Comparison of ENCODE assay signal across 10 cellular contexts in genomic region chr7:155430606-155431005, GRCh38. TPM values are rescaled to one million over a fixed set of nuclear protein-coding genes. Genes with fewer than 3 reads are reported as not detected.
"Had no signal": no experiment of that assay in that cellular context is flagged by ENCODE, and none has a peak within 500 bp of the region (broad histone marks: within the 10 kb centered on the region; RNA-seq: fewer than 3 reads in every experiment).

No MANE protein-coding gene starts in this region.

- H3K27ac Mint-ChIP-seq: HFFc6, IgD-negative memory B cell had no signal

- H3K36me3 Mint-ChIP-seq: IgD-negative memory B cell had no signal

- ATAC-seq: HCT116, HepG2 had no signal

- H3K4me1 Mint-ChIP-seq: IgD-negative memory B cell had no signal

- H3K4me3 Mint-ChIP-seq: HFFc6 had no signal

- H3K4me3 ChIP-seq: HAP-1 had no signal

- H3K36me3 ChIP-seq: HAP-1 had no signal

- DNase-seq: GOT3, H7, HFFc6, KBM-7 had no signal

- H3K4me1 ChIP-seq: HAP-1 had no signal

- H3K9me3 ChIP-seq: HAP-1 had no signal

- H3K9me3 Mint-ChIP-seq: HFFc6 had no signal

- H3K27ac ChIP-seq: HL-60 had no signal

RNA-seq across cellular contexts. Expression of gene EN2, which starts 27.3 kb away (rescaled TPM):
- total RNA-seq: H7, HepG2, HFFc6, HT1080 had no signal
- polyA plus RNA-seq: HepG2, IgD-negative memory B cell had no signal
